13 cellular contexts compared by ENCODE assay signal in genomic region chr6:111555041-111555440, GRCh38. TPM values are rescaled to one million over a fixed set of nuclear protein-coding genes. Genes with fewer than 3 reads are reported as not detected.
DNase-seq lines count a peak whose midpoint lies in the region; ATAC-seq and TF ChIP-seq lines count a peak whose summit lies in the region.
"Had no signal": no experiment of that assay in that cellular context is flagged by ENCODE, and none has a peak within 500 bp of the region (broad histone marks: within the 10 kb centered on the region; RNA-seq: fewer than 3 reads in every experiment).

No MANE protein-coding gene starts in this region.

- no peak overlapping the region for H3K4me3 ChIP-seq in astrocyte of the spinal cord (ENCODE audit: low read depth, low read length)
- no peak overlapping the region for H3K4me3 ChIP-seq in tibial nerve
- H3K4me3 ChIP-seq: GM12878, neural progenitor cell, Peyer's patch had no signal

- H3K4me3 Mint-ChIP-seq in memory B cell, result no peak overlapping the region
- H3K4me3 Mint-ChIP-seq in stimulated activated effector memory CD8-positive, alpha-beta T cell treated with anti-CD3 and anti-CD28 coated beads, Interleukin-12 subunit alpha, Interleukin-12 subunit beta, amount 100 ng/mL, for 72 hours, result no peak overlapping the region
- H3K4me3 Mint-ChIP-seq: neural progenitor cell had no signal

- H3K9me3 ChIP-seq in tibial nerve, result no peaks in the 10 kb centered on the region
- H3K9me3 ChIP-seq: Peyer's patch had no signal

- H3K27ac Mint-ChIP-seq in memory B cell, result peak overlapping the region; percentile 7
- H3K27ac Mint-ChIP-seq in stimulated activated effector memory CD8-positive, alpha-beta T cell treated with anti-CD3 and anti-CD28 coated beads, Interleukin-12 subunit alpha, Interleukin-12 subunit beta, amount 100 ng/mL, for 72 hours, result no peak overlapping the region
- H3K27ac Mint-ChIP-seq: neural progenitor cell had no signal

- peaks cover 0 to 48% (median 22%) of the 10 kb centered on the region in 4 donors for H3K4me1 ChIP-seq in tibial nerve

- H3K4me1 Mint-ChIP-seq in memory B cell, result peaks cover 8% of the 10 kb centered on the region
- no peaks in the 10 kb centered on the region for H3K4me1 Mint-ChIP-seq in stimulated activated effector memory CD8-positive, alpha-beta T cell treated with anti-CD3 and anti-CD28 coated beads, Interleukin-12 subunit alpha, Interleukin-12 subunit beta, amount 100 ng/mL, for 72 hours

- H3K27me3 ChIP-seq in tibial nerve, result no peaks in the 10 kb centered on the region
- H3K27me3 ChIP-seq: neural progenitor cell, Peyer's patch had no signal

- peak overlapping the region; percentile 21 to 67 (median 58) for H3K27ac ChIP-seq in tibial nerve
- H3K27ac ChIP-seq: neural progenitor cell had no signal

- in situ Hi-C loops in astrocyte of the spinal cord (cut with HindIII; ENCODE audit: low sequenced_read_pairs), result no loop called here

- ATAC-seq in memory B cell (ENCODE audit: low read depth), result no peak
- ATAC-seq in stimulated activated effector memory CD8-positive, alpha-beta T cell treated with anti-CD3 and anti-CD28 coated beads, Interleukin-12 subunit alpha, Interleukin-12 subunit beta, amount 100 ng/mL, for 72 hours, result no peak
- ATAC-seq in GM21447 (IDR thresholded peaks at IDR 0.05; ENCODE audit: unreplicated experiment), result no peak
- ATAC-seq: GM12878 had no signal

- peaks cover 0 to 4% (median 0%) of the 10 kb centered on the region in 3 donors for H3K36me3 ChIP-seq in tibial nerve
- H3K36me3 ChIP-seq: neural progenitor cell had no signal

- DNase-seq in NCI-H345 (lab: John Stamatoyannopoulos, UW) (peak; percentile 40), NCI-H345 treated with DMSO at 0.1 percent for 48 hours (lab: John Stamatoyannopoulos, UW; ENCODE audit: unreplicated experiment) (no peak), astrocyte of the spinal cord (ENCODE audit: low read depth, low spot score) (peak; percentile 58), memory B cell (ENCODE audit: low spot score in 2 of 2) (no peak), tibial nerve (ENCODE audit: low spot score in 2 of 2) (peak in 1 of 2 donors; percentile 62), head of caudate nucleus (no peak)
- DNase-seq in stimulated activated effector memory CD8-positive, alpha-beta T cell treated with anti-CD3 and anti-CD28 coated beads, Interleukin-12 subunit alpha, Interleukin-12 subunit beta, amount 100 ng/mL, for 72 hours (ENCODE audit: low spot score in 2 of 2), result no peak
- DNase-seq: activated CD4-positive, alpha-beta T cell treated with anti-CD3 and anti-CD28 coated beads for 48 hours; NCI-H1105; Peyer's patch had no signal

- no peaks in the 10 kb centered on the region for H3K9me3 Mint-ChIP-seq in memory B cell
- H3K9me3 Mint-ChIP-seq in stimulated activated effector memory CD8-positive, alpha-beta T cell treated with anti-CD3 and anti-CD28 coated beads, Interleukin-12 subunit alpha, Interleukin-12 subunit beta, amount 100 ng/mL, for 72 hours, result no peaks in the 10 kb centered on the region
- H3K9me3 Mint-ChIP-seq: neural progenitor cell had no signal

- peaks cover 11% of the 10 kb centered on the region for H3K36me3 Mint-ChIP-seq in memory B cell
- H3K36me3 Mint-ChIP-seq in stimulated activated effector memory CD8-positive, alpha-beta T cell treated with anti-CD3 and anti-CD28 coated beads, Interleukin-12 subunit alpha, Interleukin-12 subunit beta, amount 100 ng/mL, for 72 hours, result peaks cover 26% of the 10 kb centered on the region
- H3K36me3 Mint-ChIP-seq: neural progenitor cell had no signal

- intact Hi-C loops in head of caudate nucleus (cut with DNase I), result no loop called here

- H3K27me3 Mint-ChIP-seq in memory B cell, result no peaks in the 10 kb centered on the region

- peak; percentile 20 for TF ChIP-seq CTCF in astrocyte of the spinal cord (IDR thresholded peaks at IDR 0.05; ENCODE audit: low read depth, low read length)
- no peak for TF ChIP-seq CTCF in tibial nerve (IDR thresholded peaks at IDR 0.05)

- WGBS in tibial nerve, 2 donors, result 44 to 55% methylated on average over 2 of the region's 2 CpGs

- peak in 1 of 2 donors; percentile 78 for TF ChIP-seq EP300 in tibial nerve (IDR thresholded peaks at IDR 0.05)

- TF ChIP-seq POLR2A in tibial nerve (IDR thresholded peaks at IDR 0.05), result no peak

RNA-seq across cellular contexts. Expression of gene TRAF3IP2, which starts 50.6 kb away (rescaled TPM):
- 10 to 100 TPM; 17.2 to 30.6 (median 19.7) TPM for total RNA-seq in tibial nerve

Comparison
In these comparisons a context has a peak if more than half of its experiments do, and no peak if none do; other contexts are left out.
1. DNase-seq: peak in NCI-H345 (single experiment) and astrocyte of the spinal cord (single experiment); none in NCI-H345 treated with DMSO at 0.1 percent for 48 hours (single experiment), memory B cell (0 of 2), stimulated activated effector memory CD8-positive, alpha-beta T cell treated with anti-CD3 and anti-CD28 coated beads, Interleukin-12 subunit alpha, Interleukin-12 subunit beta, amount 100 ng/mL, for 72 hours (0 of 2) and head of caudate nucleus (0 of 42).